Comparison of ENCODE assay signal across 13 cellular contexts in the genomic region with DNA sequence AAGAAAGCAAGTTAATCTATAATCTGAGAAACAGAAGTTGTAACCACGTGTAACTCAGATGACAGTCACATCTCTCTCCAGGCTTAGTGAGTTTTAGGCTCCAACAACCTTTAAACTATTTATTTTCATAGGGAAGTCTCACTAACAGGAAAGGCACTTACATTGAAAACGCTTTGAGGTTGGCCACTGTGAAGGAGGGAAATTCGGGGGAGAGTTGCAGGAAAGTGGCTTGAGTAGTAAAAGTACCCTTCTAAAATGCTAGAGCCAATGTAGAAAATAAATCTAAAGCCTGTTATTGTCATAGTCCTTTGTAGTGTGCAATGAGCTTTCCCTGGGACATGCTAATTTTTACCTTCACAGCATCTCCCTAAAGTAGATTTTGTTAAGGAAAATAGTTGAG. TPM values are rescaled to one million over a fixed set of nuclear protein-coding genes. Genes with fewer than 3 reads are reported as not detected.
A peak's percentile ranks its signal among the peaks of the same experiment; 100 is the strongest.
DNase-seq lines count a peak whose midpoint lies in the region; ATAC-seq, FAIRE-seq and TF ChIP-seq lines count a peak whose summit lies in the region.
"Had no signal": no experiment of that assay in that cellular context is flagged by ENCODE, and none has a peak within 500 bp of the region (broad histone marks: within the 10 kb centered on the region; RNA-seq: fewer than 3 reads in every experiment).

No MANE protein-coding gene starts in this region.

- H3K27ac ChIP-seq in Karpas-422 (ENCODE audit: low read length) (peak overlapping the region; percentile 72), K562 (ENCODE audit: extremely low read depth, low read depth, low read length) (no peak overlapping the region), neural cell (ENCODE audit: low read length) (no peak overlapping the region), transverse colon (no peak overlapping the region)

- peak overlapping the region; percentile 77 for H3K4me2 ChIP-seq in Karpas-422 (ENCODE audit: low read depth, low read length, poor library complexity, severe bottlenecking)
- H3K4me2 ChIP-seq in K562 (ENCODE audit: insufficient read depth, low read length), result peak overlapping the region; percentile 97; the same call in 1 of the 2 replicates
- peak overlapping the region; percentile 63 for H3K4me2 ChIP-seq in neural cell (ENCODE audit: low read length)

- H3K9ac ChIP-seq in Karpas-422 (ENCODE audit: low read length) (peak overlapping the region; percentile 59), K562 (ENCODE audit: insufficient read depth in 1 of 2, low read depth in 2 of 2, low read length in 2 of 2) (peak overlapping the region in 1 of 2 experiments; percentile 65; a peak in 1 of 4 replicates), neural cell (ENCODE audit: low read length) (no peak overlapping the region)

- TF ChIP-seq CTCF in Caco-2 (IDR thresholded peaks at IDR 0.05; ENCODE audit: insufficient read depth in 1 of 2, low read depth in 1 of 2, low read length in 1 of 2, severe bottlenecking in 1 of 2, unreplicated experiment in 1 of 2) (no peak), K562 (IDR thresholded peaks at IDR 0.05 in 2 of 3, conservative IDR thresholded peaks at IDR 0.05 in 1 of 3; ENCODE audit: insufficient read depth in 2 of 3, low read depth in 1 of 3, low read length in 3 of 3) (no peak), neural cell (IDR thresholded peaks at IDR 0.05; ENCODE audit: poor library complexity, severe bottlenecking) (no peak), transverse colon (IDR thresholded peaks at IDR 0.05) (no peak)

- H3K9me1 ChIP-seq in K562 (ENCODE audit: control insufficient read depth, insufficient read depth, low read length), result no peaks in the 10 kb centered on the region

- BruUV-seq in Caco-2 (replicated peaks; lab: Mats Ljungman, UMichigan) (no TSS peak), K562 (replicated peaks; lab: Mats Ljungman, UMichigan) (no TSS peak)

- H3K4me3 Mint-ChIP-seq in Caco-2 (ENCODE audit: unreplicated experiment), result peak overlapping the region; percentile 87

- H3K9me3 ChIP-seq in Caco-2 (no peaks in the 10 kb centered on the region), Karpas-422 (ENCODE audit: low read length) (no peaks in the 10 kb centered on the region), K562 (replicated peaks; ENCODE audit: control insufficient read depth, insufficient read depth, low read depth, low read length) (no peaks in the 10 kb centered on the region), neural cell (ENCODE audit: low read length) (no peaks in the 10 kb centered on the region), transverse colon (no peaks in the 10 kb centered on the region)

- H4K20me1 ChIP-seq in Karpas-422 (ENCODE audit: insufficient read depth, low read depth, low read length) (no peaks in the 10 kb centered on the region), K562 (replicated peaks; ENCODE audit: control insufficient read depth, insufficient read depth, low read length) (no peaks in the 10 kb centered on the region), neural cell (ENCODE audit: insufficient read depth) (no peaks in the 10 kb centered on the region)

- in situ Hi-C loops in K562 (cut with MboI) (no loop called here), transverse colon (cut with MboI; ENCODE audit: low pct_ligation_motif_present in 1 of 4, low pct_unique_long_range_greater_than_20kb in 1 of 4, low sequenced_read_pairs in 3 of 4) (loop anchor here in 2 of 4 donors (25.0 kb wide), 2 partner anchors 428 to 453 kb away; partner anchors contain the start of genes ATP10D (in 1 of the 2) and COMMD8 (in 1 of the 2))

- H3K9me2 ChIP-seq in Karpas-422 (replicated peaks; ENCODE audit: insufficient read depth, low read length) (no peaks in the 10 kb centered on the region), neural cell (ENCODE audit: insufficient read depth, low read length) (no peaks in the 10 kb centered on the region)

- 37% methylated on average over 3 of the region's 3 CpGs for WGBS in K562 (ENCODE audit: insufficient coverage, low coverage, missing lambda C conversion rate)
- WGBS in transverse colon (ENCODE audit: low coverage in 1 of 2), 2 donors, result 25 to 41% methylated on average over 3 of the region's 3 CpGs

- H3K4me3 ChIP-seq in Caco-2 (ENCODE audit: low read depth, low read length), result peak overlapping the region; percentile 43
- peak overlapping the region; percentile 63 for H3K4me3 ChIP-seq in Karpas-422 (ENCODE audit: low read length)
- H3K4me3 ChIP-seq in K562, result peak overlapping the region; percentile 89; the same call in 1 of the 2 replicates
- H3K4me3 ChIP-seq in neural cell (ENCODE audit: low read length), result peak overlapping the region; percentile 99
- H3K4me3 ChIP-seq in transverse colon, result no peak overlapping the region

- POLR2A ChIA-PET in Caco-2 (lab: Charles Lee), result interaction anchor here (1.0 kb wide), 1 partner anchor 11 kb away, joined by 5 read pairs; no protein-coding TSS in a partner anchor
- POLR2A ChIA-PET in K562 (lab: Yijun Ruan, JAX), result interaction anchor here (0.9 to 1.1 kb wide), 2 partner anchors 29 to 426 kb away, joined by 3 to 4 read pairs; partner anchors contain the start of gene SLAIN2

- peaks cover 6% of the 10 kb centered on the region for H3K4me1 Mint-ChIP-seq in Caco-2 (ENCODE audit: low read depth, unreplicated experiment)

- H3K27me3 ChIP-seq in Caco-2 (replicated peaks; ENCODE audit: control insufficient read depth, insufficient read depth, low read length) (no peaks in the 10 kb centered on the region), Karpas-422 (ENCODE audit: low read length) (no peaks in the 10 kb centered on the region), K562 (ENCODE audit: control insufficient read depth in 2 of 2, insufficient read depth in 2 of 2, low read length in 2 of 2) (no peaks in the 10 kb centered on the region), neural cell (ENCODE audit: insufficient read depth, low read depth, low read length) (no peaks in the 10 kb centered on the region), transverse colon (no peaks in the 10 kb centered on the region)

- no peak for ATAC-seq in K562
- no peak for ATAC-seq in GM19397 (IDR thresholded peaks at IDR 0.05; ENCODE audit: unreplicated experiment)

- H2AFZ ChIP-seq in Karpas-422 (ENCODE audit: low read length), result peak overlapping the region; percentile 57; the same call in 1 of the 2 replicates
- peak overlapping the region; percentile 100 for H2AFZ ChIP-seq in K562 (ENCODE audit: low read depth, low read length)
- H2AFZ ChIP-seq in neural cell (ENCODE audit: low read depth, low read length), result no peak overlapping the region

- H3K79me2 ChIP-seq in Karpas-422 (ENCODE audit: low read length) (peaks cover 40% of the 10 kb centered on the region), K562 (ENCODE audit: control insufficient read depth, insufficient read depth, low read length) (peaks cover 32% of the 10 kb centered on the region), neural cell (replicated peaks; ENCODE audit: insufficient read depth, low read length) (peaks cover 13% of the 10 kb centered on the region)

- no peak overlapping the region for H3K27ac Mint-ChIP-seq in Caco-2 (ENCODE audit: unreplicated experiment)

- TF ChIP-seq RAD21 in K562 (CRISPR knock-in tag; conservative IDR thresholded peaks at IDR 0.05 in 1 of 2, IDR thresholded peaks at IDR 0.05 in 1 of 2) (no peak), neural cell (conservative IDR thresholded peaks at IDR 0.05) (no peak)

- DNase-seq in Caco-2, result no peak
- peak; percentile 49 for DNase-seq in Karpas-422
- peak in 1 of 4 experiments; percentile 6 for DNase-seq in K562 (ENCODE audit: extremely low read depth in 1 of 4, low spot score in 3 of 4)
- DNase-seq in LoVo (ENCODE audit: low spot score), result no peak
- no peak for DNase-seq in cerebellum (ENCODE audit: low spot score)
- no peak for DNase-seq in transverse colon
- DNase-seq: activated gamma-delta T cell, left ventricle myocardium superior, NCI-H446, small intestine had no signal

- no peaks in the 10 kb centered on the region for H3K36me3 ChIP-seq in Caco-2 (ENCODE audit: control insufficient read depth, insufficient read depth, low read length)
- peaks cover 11% of the 10 kb centered on the region for H3K36me3 ChIP-seq in Karpas-422 (ENCODE audit: insufficient read depth, low read length)
- H3K36me3 ChIP-seq in K562 (ENCODE audit: control insufficient read depth, insufficient read depth, low read length), result peaks cover 21% of the 10 kb centered on the region; the same call in 2 of the 3 replicates
- no peaks in the 10 kb centered on the region for H3K36me3 ChIP-seq in neural cell (ENCODE audit: insufficient read depth, low read length)
- H3K36me3 ChIP-seq in transverse colon, result peaks cover 0 to 2% (median 0%) of the 10 kb centered on the region in 4 donors

- H3K36me3 Mint-ChIP-seq in Caco-2 (ENCODE audit: insufficient read depth, unreplicated experiment), result peaks cover 16% of the 10 kb centered on the region

- FAIRE-seq in K562 (lab: Jason Lieb, UNC), result no peak
- FAIRE-seq: HTR-8/SVneo, small intestine had no signal

- TF ChIP-seq EP300 in K562 (IDR thresholded peaks at IDR 0.05; ENCODE audit: low read length), result no peak
- TF ChIP-seq EP300 in neural cell (conservative IDR thresholded peaks at IDR 0.05; ENCODE audit: poor library complexity, severe bottlenecking), result no peak
- no peak for TF ChIP-seq EP300 in transverse colon (IDR thresholded peaks at IDR 0.05; ENCODE audit: low read depth)

- TF ChIP-seq POLR2A in K562 (conservative IDR thresholded peaks at IDR 0.05) (no peak), transverse colon (IDR thresholded peaks at IDR 0.05) (no peak)

- H3K27me3 Mint-ChIP-seq in Caco-2 (ENCODE audit: insufficient read depth, unreplicated experiment), result no peaks in the 10 kb centered on the region

- no peaks in the 10 kb centered on the region for H3K9me3 Mint-ChIP-seq in Caco-2 (ENCODE audit: unreplicated experiment)

- H3K4me1 ChIP-seq in Caco-2 (peaks cover 7% of the 10 kb centered on the region), Karpas-422 (ENCODE audit: low read length) (peaks cover 40% of the 10 kb centered on the region), K562 (replicated peaks in 1 of 2; ENCODE audit: control insufficient read depth in 2 of 2, insufficient read depth in 2 of 2, low read length in 2 of 2) (peaks cover 11 to 17% of the 10 kb centered on the region in 2 experiments), transverse colon (peaks cover 0 to 21% (median 9%) of the 10 kb centered on the region in 4 donors)

- CTCF ChIA-PET in Caco-2 (lab: Charles Lee) (interaction anchor here (1.4 to 1.6 kb wide), 2 partner anchors 19 to 78 kb away, joined by 3 to 8 read pairs; no protein-coding TSS in a partner anchor), K562 (lab: Yijun Ruan, JAX; ENCODE audit: low intra/inter-chr PET ratio) (no interaction called here)

- intact Hi-C loops in Caco-2 (cut with micrococcal nuclease; ENCODE audit: unreplicated experiment) (no loop called here), K562 (cut with micrococcal nuclease) (no loop called here), transverse colon (cut with DNase I; ENCODE audit: low total_unique reads) (no loop called here)

- H3F3A ChIP-seq in neural cell (ENCODE audit: insufficient read depth, low read length, poor library complexity, severe bottlenecking), result no peaks in the 10 kb centered on the region

RNA-seq across cellular contexts. Expression of gene NFXL1, which starts 1.0 kb away (rescaled TPM):
- total RNA-seq in Caco-2 (2022), result 22.5 and 22.8 TPM in 2 replicates
- total RNA-seq in Karpas-422 (2014; rRNA removed; shearing (Covaris generic); ENCODE audit: low replicate concordance), result 30.7 and 41.1 TPM in 2 replicates
- 36.8 and 85.1 TPM in 2 replicates for total RNA-seq in K562 (2011; cell fraction: chromatin; rRNA removed; ENCODE audit: low replicate concordance)
- total RNA-seq in K562 (2011; cell fraction: nucleolus; rRNA removed), result 18.2 and 23.7 TPM in 2 replicates
- 26.6 and 27.4 TPM in 2 replicates for total RNA-seq in K562 (2011; cell fraction: nucleoplasm; rRNA removed)
- total RNA-seq in K562 (2014; rRNA removed), result 9.1 and 15.1 TPM in 2 replicates
- total RNA-seq in K562 (2014; rRNA removed; fragmentation: Illumina TruSeq; extraction: Trizol), result 10.6 and 11.2 TPM in 2 replicates
- 8.7 and 9.5 TPM in 2 replicates for total RNA-seq in K562 (2015; rRNA removed; fragmentation: Illumina TruSeq; extraction: Trizol)
- 16.1 and 18.8 TPM in 2 replicates for total RNA-seq in K562 (2021)
- 22.4 and 27.0 TPM in 2 replicates for polyA plus RNA-seq in K562 (2011; rRNA removed)
- polyA plus RNA-seq in K562 (2011; cell fraction: cytosol; rRNA removed), result 6.2 and 12.7 TPM in 2 replicates
- polyA plus RNA-seq in K562 (2011; cell fraction: nucleus; rRNA removed), result 35.6 and 42.9 TPM in 2 replicates
- polyA plus RNA-seq in K562 (2012), result 9.4 and 17.2 TPM in 2 replicates
- polyA plus RNA-seq in K562 (2014; fragmentation: Illumina TruSeq; extraction: Trizol), result 10.4 and 13.0 TPM in 2 replicates
- polyA plus RNA-seq in K562 (2014; fragmentation: Nextera tagmentation; extraction: Ambion mirVana), result 1 to 10 TPM; 7.5 to 8.0 TPM
- polyA plus RNA-seq in K562 (2014; rRNA removed), result 12.8 and 13.6 TPM in 2 replicates
- 87.6 and 93.6 TPM in 2 replicates for polyA minus RNA-seq in K562 (2011; rRNA and poly(A)+ RNA removed)
- polyA minus RNA-seq in K562 (2011; cell fraction: cytosol; rRNA and poly(A)+ RNA removed), result 18.4 and 19.9 TPM in 2 replicates
- polyA minus RNA-seq in K562 (2011; cell fraction: nucleus; rRNA and poly(A)+ RNA removed), result 32.7 and 61.4 TPM in 2 replicates
- 15.8 and 17.6 TPM in 2 replicates for polyA plus RNA-seq in neural cell
- 26.3 and 37.6 TPM in 2 replicates for polyA minus RNA-seq in neural cell
- 26.3 TPM for total RNA-seq in cerebellum
- total RNA-seq in transverse colon, result 10 to 100 TPM in 2 of 4 donors, 1 to 10 TPM in 2; 2.0 to 22.4 (median 9.3) TPM

Comparison
In these comparisons a context has a peak if more than half of its experiments do, and no peak if none do; other contexts are left out.
1. H3K4me3 ChIP-seq: peak in Caco-2 (single experiment), Karpas-422 (single experiment), K562 (single experiment) and neural cell (single experiment); none in transverse colon (0 of 4).
2. Peak in every context shown above with its lines, with median percentiles within 50 percentile points of each other: H3K4me2 ChIP-seq.